ENCODE assay signal across 28 cellular contexts in the genomic region with DNA sequence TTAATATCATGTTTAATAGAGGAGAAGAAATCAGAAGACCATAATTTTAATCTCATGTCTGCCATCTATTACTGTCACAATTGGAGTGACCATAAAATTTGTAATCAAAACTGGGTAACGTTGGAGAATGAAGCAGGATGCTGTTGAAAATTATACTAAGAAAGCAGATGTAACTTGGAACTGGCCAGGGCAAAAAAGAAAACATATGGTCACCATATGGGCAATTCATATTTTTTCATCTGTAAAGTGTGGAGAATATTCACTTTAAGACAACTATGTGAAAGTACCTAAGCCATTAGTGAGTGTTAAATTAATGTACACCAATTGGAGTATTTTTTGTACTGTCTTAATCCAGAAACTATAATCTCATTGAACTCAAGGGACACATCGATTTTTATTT.
"Had no signal": no experiment of that assay in that cellular context is flagged by ENCODE, and none has a peak within 500 bp of the region (broad histone marks: within the 10 kb centered on the region; RNA-seq: fewer than 3 reads in every experiment).

No MANE protein-coding gene starts in this region.

- H3K4me3 ChIP-seq: esophagus squamous epithelium, gastroesophageal sphincter, heart right ventricle, left lung, mucosa of descending colon, right lobe of liver, stomach, thyroid gland, vagina had no signal

- ATAC-seq: effector memory CD8-positive, alpha-beta T cell; foreskin keratinocyte; gastroesophageal sphincter; heart right ventricle; left cardiac atrium; left lung; mucosa of descending colon; natural killer cell treated with Interleukin-12 subunit alpha and Interleukin-12 subunit beta and Interleukin-15 and Interleukin-18, amount 100 ng/mL, for 72 hours; right lobe of liver; stimulated activated effector memory CD8-positive, alpha-beta T cell treated with anti-CD3 and anti-CD28 coated beads, Interleukin-12 subunit alpha, Interleukin-12 subunit beta, amount 100 ng/mL, for 72 hours had no signal

- H3K9me3 ChIP-seq: esophagus squamous epithelium, gastroesophageal sphincter, heart right ventricle, left lung, mucosa of descending colon, neutrophil, right lobe of liver, stomach, thyroid gland, vagina had no signal

- H3K27ac ChIP-seq: esophagus squamous epithelium, foreskin keratinocyte, gastroesophageal sphincter, heart right ventricle, left lung, neutrophil, parathyroid adenoma, right lobe of liver, stomach, thyroid gland, vagina had no signal

- DNase-seq: cortex of kidney; effector memory CD8-positive, alpha-beta T cell; erythroblast; esophagus squamous epithelium; foreskin keratinocyte; glutamatergic neuron; heart right ventricle; hippocampal formation; left cardiac atrium; left lung; mesenchymal stem cell; mucosa of descending colon; naive B cell; right lobe of liver; small intestine; stimulated activated CD4-positive, alpha-beta T cell treated with anti-CD3 and anti-CD28 coated beads, Interleukin-12 subunit alpha, Interleukin-12 subunit beta, amount 100 ng/mL, for 4 hours; stimulated activated CD4-positive, alpha-beta T cell treated with anti-CD3 and anti-CD28 coated beads, Interleukin-1b, Interleukin-23, amount 100 ng/mL, for 48 hours; stimulated activated CD4-positive, alpha-beta T cell treated with anti-CD3 and anti-CD28 coated beads, Interleukin-4, amount 100 ng/mL, for 1 hour; stimulated activated naive CD4-positive, alpha-beta T cell treated with Interleukin-2 at 50 U/mL for 16 hours; stomach; thyroid gland; trophoblast cell had no signal

- H3K36me3 ChIP-seq: esophagus squamous epithelium, gastroesophageal sphincter, heart right ventricle, left lung, neutrophil, stomach, thyroid gland, vagina had no signal

- H3K4me1 ChIP-seq: esophagus squamous epithelium, foreskin keratinocyte, gastroesophageal sphincter, heart right ventricle, left lung, parathyroid adenoma, right lobe of liver, stomach, thyroid gland, vagina had no signal

- H3K27me3 ChIP-seq: esophagus squamous epithelium, foreskin keratinocyte, gastroesophageal sphincter, heart right ventricle, left lung, neutrophil, right lobe of liver, stomach, thyroid gland, vagina had no signal

- H3K9ac ChIP-seq: parathyroid adenoma had no signal
